30 cellular contexts compared by ENCODE assay signal in the genomic region with DNA sequence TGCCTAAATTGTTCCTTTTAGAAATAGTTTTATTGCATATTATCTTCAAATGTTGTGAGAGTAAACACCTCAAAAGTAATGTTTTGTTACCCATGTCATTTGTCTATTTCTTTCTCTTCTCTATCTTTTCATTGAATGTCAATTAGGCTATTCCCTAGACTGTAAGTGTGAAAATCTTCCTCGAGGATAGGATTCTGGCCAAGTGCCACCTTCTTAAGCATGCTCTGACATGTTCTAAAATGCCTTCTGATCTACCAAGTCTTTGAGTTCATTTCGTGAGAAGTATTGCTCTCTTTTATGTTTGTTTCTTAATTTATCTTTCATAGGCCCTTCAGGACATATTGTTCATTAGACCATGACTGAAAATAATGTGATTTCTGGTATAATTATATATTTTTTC. TPM values are rescaled to one million over a fixed set of nuclear protein-coding genes. Genes with fewer than 3 reads are reported as not detected.
A peak's percentile ranks its signal among the peaks of the same experiment; 100 is the strongest.
DNase-seq lines count a peak whose midpoint lies in the region; ATAC-seq, FAIRE-seq and TF ChIP-seq lines count a peak whose summit lies in the region.
"Had no signal": no experiment of that assay in that cellular context is flagged by ENCODE, and none has a peak within 500 bp of the region (broad histone marks: within the 10 kb centered on the region; RNA-seq: fewer than 3 reads in every experiment).

No MANE protein-coding gene starts in this region.

- no peak overlapping the region for H3K4me2 ChIP-seq in neural progenitor cell

- 17 to 26% methylated on average over 2 of the region's 2 CpGs for WGBS in esophagus squamous epithelium, 2 donors

- H3F3A ChIP-seq in neural progenitor cell (ENCODE audit: low read depth): no peaks in the 10 kb centered on the region

- H3K4me1 Mint-ChIP-seq in neural progenitor cell: no peaks in the 10 kb centered on the region
- H3K4me1 Mint-ChIP-seq: T-cell had no signal

- H3K36me3 ChIP-seq in neural progenitor cell (no peaks in the 10 kb centered on the region), esophagus squamous epithelium (no peaks in the 10 kb centered on the region)
- H3K36me3 ChIP-seq: cardiac muscle cell, gastrocnemius medialis, HAP-1, MG63, WERI-Rb-1 had no signal

- H3K9ac ChIP-seq in neural progenitor cell: no peak overlapping the region

- DNase-seq in D721Med (ENCODE audit: insufficient read length, low spot score) (no peak), NCI-H446 treated with DMSO at 0.1 percent for 48 hours (lab: John Stamatoyannopoulos, UW) (peak; percentile 11), dermis blood vessel endothelial cell (peak; percentile 10), neural progenitor cell (ENCODE audit: low spot score) (no peak), NCI-H2081 (lab: John Stamatoyannopoulos, UW) (no peak), esophagus squamous epithelium (lab: John Stamatoyannopoulos, UW) (no peak)
- DNase-seq: activated CD4-positive, alpha-beta T cell treated with anti-CD3 and anti-CD28 coated beads for 4 hours; activated effector memory CD4-positive, alpha-beta T cell treated with Interleukin-2 at 50 U/mL for 16 hours; activated T-cell treated with anti-CD3 and anti-CD28 coated beads for 4 hours; amygdala; C1 segment of cervical spinal cord; gastrocnemius medialis; GDM1; KBM-7; MG63; NCI-H1417; NCI-H2081 treated with DMSO at 0.1 percent for 48 hours; NCI-H82; small intestine; stimulated activated naive CD4-positive, alpha-beta T cell; T-cell; WERI-Rb-1 had no signal

- no peak overlapping the region for H3K4me3 Mint-ChIP-seq in neural progenitor cell
- H3K4me3 Mint-ChIP-seq: nephron, T-cell had no signal

- H3K79me2 ChIP-seq in neural progenitor cell (ENCODE audit: low read depth): no peaks in the 10 kb centered on the region

- no peaks in the 10 kb centered on the region for H3K9me3 Mint-ChIP-seq in neural progenitor cell
- H3K9me3 Mint-ChIP-seq: nephron had no signal

- no peak for ATAC-seq in HG02571 (IDR thresholded peaks at IDR 0.05; ENCODE audit: unreplicated experiment)
- ATAC-seq: activated naive CD4-positive, alpha-beta T cell treated with anti-CD3 and anti-CD28 coated beads, Interleukin-2, amount 50 U/mL, for 72 hours; gastrocnemius medialis; T-cell had no signal

- intact Hi-C loops in esophagus squamous epithelium (cut with DNase I): no loop called here

- H3K27me3 ChIP-seq in neural progenitor cell: no peaks in the 10 kb centered on the region
- no peaks in the 10 kb centered on the region for H3K27me3 ChIP-seq in esophagus squamous epithelium
- H3K27me3 ChIP-seq: cardiac muscle cell, gastrocnemius medialis, MG63 had no signal

- TF ChIP-seq CTCF in D721Med (IDR thresholded peaks at IDR 0.05; ENCODE audit: insufficient read depth, missing control alignments): no peak
- TF ChIP-seq CTCF in neural progenitor cell (IDR thresholded peaks at IDR 0.05): no peak
- TF ChIP-seq CTCF in esophagus squamous epithelium (IDR thresholded peaks at IDR 0.05): no peak

- FAIRE-seq in D721Med (lab: Jason Lieb, UNC): peak; percentile 44
- FAIRE-seq: small intestine, urothelium cell line had no signal

- TF ChIP-seq POLR2A in esophagus squamous epithelium (IDR thresholded peaks at IDR 0.05): no peak

- no peaks in the 10 kb centered on the region for H3K27me3 Mint-ChIP-seq in neural progenitor cell (ENCODE audit: insufficient read depth, low read depth)
- H3K27me3 Mint-ChIP-seq: T-cell had no signal

- H3K4me1 ChIP-seq in neural progenitor cell: peaks cover 9% of the 10 kb centered on the region
- H3K4me1 ChIP-seq in esophagus squamous epithelium: no peaks in the 10 kb centered on the region
- H3K4me1 ChIP-seq: gastrocnemius medialis had no signal

- H3K27ac ChIP-seq in neural progenitor cell (no peak overlapping the region), esophagus squamous epithelium (no peak overlapping the region)
- H3K27ac ChIP-seq: cardiac muscle cell, coronary artery, gastrocnemius medialis, HL-60, WERI-Rb-1 had no signal

- no peaks in the 10 kb centered on the region for H3K9me3 ChIP-seq in neural progenitor cell (ENCODE audit: low read depth)
- no peaks in the 10 kb centered on the region for H3K9me3 ChIP-seq in esophagus squamous epithelium
- H3K9me3 ChIP-seq: gastrocnemius medialis, HAP-1, MG63 had no signal

- H3K4me3 ChIP-seq in neural progenitor cell (no peak overlapping the region), esophagus squamous epithelium (no peak overlapping the region)
- H3K4me3 ChIP-seq: cardiac muscle cell, coronary artery, gastrocnemius medialis, HAP-1, MG63 had no signal

- peak overlapping the region; percentile 13 for H2AFZ ChIP-seq in neural progenitor cell (replicated peaks)

- H3K36me3 Mint-ChIP-seq in neural progenitor cell: no peaks in the 10 kb centered on the region
- H3K36me3 Mint-ChIP-seq: activated naive CD4-positive, alpha-beta T cell treated with anti-CD3 and anti-CD28 coated beads, Interleukin-2, amount 50 U/mL, for 72 hours; T-cell had no signal

- no peak overlapping the region for H3K27ac Mint-ChIP-seq in neural progenitor cell
- H3K27ac Mint-ChIP-seq: activated naive CD4-positive, alpha-beta T cell treated with anti-CD3 and anti-CD28 coated beads, Interleukin-2, amount 50 U/mL, for 72 hours; T-cell had no signal

- H4K20me1 ChIP-seq in neural progenitor cell (ENCODE audit: low read depth): no peaks in the 10 kb centered on the region

RNA-seq across cellular contexts. Expression of gene TLL1, which starts 44.1 kb away (rescaled TPM):
- total RNA-seq in dermis blood vessel endothelial cell: 32.7 and 41.0 TPM in 2 replicates
- 0.22 TPM in 1 of 2 replicates, not detected in the other for total RNA-seq in neural progenitor cell (ENCODE audit: low replicate concordance)
- total RNA-seq in esophagus squamous epithelium: 1 to 10 TPM in 2 of 4 donors, under 1 TPM in 2; 0.57 to 4.8 (median 1.2) TPM
- total RNA-seq: activated naive CD4-positive, alpha-beta T cell treated with anti-CD3 and anti-CD28 coated beads, Interleukin-2, amount 50 U/mL, for 72 hours; T-cell had no signal

Comparison
In these comparisons a context has a peak if more than half of its experiments do, and no peak if none do; other contexts are left out.
1. DNase-seq: peak in NCI-H446 treated with DMSO at 0.1 percent for 48 hours (single experiment) and dermis blood vessel endothelial cell (single experiment); none in D721Med (single experiment), neural progenitor cell (single experiment), NCI-H2081 (0 of 2) and esophagus squamous epithelium (single experiment).